Comparison of ENCODE assay signal across 30 cellular contexts in genomic region chr19:50702158-50702869, GRCh38. TPM values are rescaled to one million over a fixed set of nuclear protein-coding genes. Genes with fewer than 3 reads are reported as not detected.
"Had no signal": no experiment of that assay in that cellular context is flagged by ENCODE, and none has a peak within 500 bp of the region (broad histone marks: within the 10 kb centered on the region; RNA-seq: fewer than 3 reads in every experiment).

No MANE protein-coding gene starts in this region.

- H3K4me1 ChIP-seq: ascending aorta, Peyer's patch had no signal

- H3K27me3 ChIP-seq: ascending aorta, Peyer's patch had no signal

- H3K9ac ChIP-seq: KMS-11 had no signal

- DNase-seq: activated CD4-positive, alpha-beta memory T cell treated with anti-CD3 and anti-CD28 coated beads, Interleukin-2, amount 10 ng/mL, durations not matched to agents 7 days and 5 days; activated CD4-positive, alpha-beta T cell treated with anti-CD3 and anti-CD28 coated beads for 1 hour; activated CD4-positive, alpha-beta T cell treated with anti-CD3 and anti-CD28 coated beads for 48 hours; activated CD4-positive, CD25-positive, alpha-beta regulatory T cell; activated CD8-positive, alpha-beta memory T cell treated with anti-CD3 and anti-CD28 coated beads for 24 hours; activated CD8-positive, alpha-beta memory T cell treated with anti-CD3 and anti-CD28 coated beads, Interleukin-2, amount 10 ng/mL, durations not matched to agents 7 days and 5 days; activated CD8-positive, alpha-beta memory T cell treated with anti-CD3 and anti-CD28 coated beads, Interleukin-2, amount 50 U/mL, for 48 hours; activated effector memory CD4-positive, alpha-beta T cell treated with Interleukin-2 at 50 U/mL for 16 hours; activated naive CD4-positive, alpha-beta T cell treated with anti-CD3 and anti-CD28 coated beads, Interleukin-2, amount 50 U/mL, for 16 hours; activated naive CD8-positive, alpha-beta T cell treated with anti-CD3 and anti-CD28 coated beads for 36 hours; activated T-cell treated with anti-CD3 and anti-CD28 coated beads, Interleukin-2, amount 50 U/mL, for 48 hours; amniotic stem cell; MM.1S; MV-4-11; NCI-H1092; NCI-H1436 treated with DMSO at 0.1 percent for 48 hours; NCI-H2029; NCI-H345; NCI-H524 treated with DMSO at 0.1 percent for 48 hours; Peyer's patch; Right ventricle myocardium superior; T-helper 1 cell; T-helper 2 cell; T-helper 9 cell had no signal

- H3K4me3 ChIP-seq: ascending aorta, cardiac muscle cell, Peyer's patch had no signal

- H3K4me2 ChIP-seq: KMS-11 had no signal

- ATAC-seq: activated CD8-positive, alpha-beta memory T cell treated with anti-CD3 and anti-CD28 coated beads, Interleukin-2, amount 10 ng/mL, durations not matched to agents 7 days and 5 days had no signal

- H3K27ac ChIP-seq: ascending aorta, cardiac muscle cell, KMS-11, Peyer's patch, RWPE1, WERI-Rb-1 had no signal

- H3K9me3 ChIP-seq: ascending aorta, Peyer's patch had no signal

- H3K36me3 ChIP-seq: ascending aorta, cardiac muscle cell, Peyer's patch, WERI-Rb-1 had no signal

RNA-seq across cellular contexts. Expression of gene SHANK1, which starts 17.3 kb away (rescaled TPM):
- total RNA-seq: activated CD4-positive, alpha-beta memory T cell treated with anti-CD3 and anti-CD28 coated beads, Interleukin-2, amount 10 ng/mL, durations not matched to agents 7 days and 5 days; activated CD8-positive, alpha-beta memory T cell treated with anti-CD3 and anti-CD28 coated beads, Interleukin-2, amount 10 ng/mL, durations not matched to agents 7 days and 5 days had no signal

RNA-seq across cellular contexts. Expression of gene CLEC11A, which starts 20.9 kb away (rescaled TPM):
- total RNA-seq: ascending aorta had no signal

RNA-seq across cellular contexts. Expression of gene C19orf81, which starts 53.1 kb away (rescaled TPM):
- total RNA-seq: activated CD4-positive, alpha-beta memory T cell treated with anti-CD3 and anti-CD28 coated beads, Interleukin-2, amount 10 ng/mL, durations not matched to agents 7 days and 5 days; ascending aorta; LHCN-M2; Peyer's patch had no signal
